ENCODE assay signal across 8 cellular contexts in the genomic region with DNA sequence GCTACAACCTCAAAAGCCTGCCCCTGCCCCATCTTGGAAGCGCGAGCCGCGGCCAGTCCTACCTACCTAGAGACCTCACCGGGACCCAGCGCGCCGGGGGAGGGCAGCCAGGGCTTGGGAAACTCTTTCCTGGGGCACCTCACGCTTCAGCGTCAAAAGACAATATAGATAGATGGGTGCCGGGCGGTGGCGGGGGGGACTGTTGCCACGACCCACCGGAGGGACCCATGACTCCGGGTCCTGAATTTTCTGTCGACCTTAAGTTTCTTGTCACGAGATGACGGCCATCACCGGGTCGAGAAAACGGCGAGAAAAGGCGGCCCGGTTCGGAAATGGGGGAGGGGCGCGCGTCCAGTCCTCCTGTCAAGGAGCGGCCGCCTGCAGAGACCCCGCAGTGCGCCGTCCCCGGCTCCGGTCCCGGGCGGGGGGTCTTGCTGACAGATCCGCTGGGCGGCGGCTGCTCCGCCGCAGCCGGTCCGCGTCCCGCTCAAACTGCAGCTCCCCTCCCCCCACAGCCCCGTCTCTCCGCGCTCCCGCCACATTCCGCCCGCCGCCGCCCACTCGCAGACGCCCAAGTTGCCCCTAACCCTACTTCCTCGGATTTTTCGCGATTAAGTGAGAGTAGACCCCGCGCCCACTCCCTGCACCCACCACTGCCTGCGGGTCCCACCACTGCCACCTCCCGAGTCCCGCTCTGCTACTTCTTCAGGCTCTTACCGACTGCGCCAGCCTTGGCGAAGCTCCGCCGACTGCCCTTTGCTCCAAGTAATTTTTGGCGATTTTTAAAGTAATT.
A peak's percentile ranks its signal among the peaks of the same experiment; 100 is the strongest.
DNase-seq lines count a peak whose midpoint lies in the region; ATAC-seq and TF ChIP-seq lines count a peak whose summit lies in the region.

No MANE protein-coding gene starts in this region.

- CTCF ChIA-PET in CD8-positive, alpha-beta T cell (lab: Charles Lee): interaction anchor here (0.6 to 8.5 kb wide), 7 partner anchors 17 to 831 kb away, joined by 3 to 112 read pairs (median 8); partner anchors contain the start of gene TRIM13

- H2AFZ ChIP-seq in Karpas-422 (ENCODE audit: low read length): no peak overlapping the region

- no peaks in the 10 kb centered on the region for H3K9me3 Mint-ChIP-seq in CD8-positive, alpha-beta T cell
- H3K9me3 Mint-ChIP-seq in memory B cell: no peaks in the 10 kb centered on the region

- peak; percentile 16 for ATAC-seq in CD8-positive, alpha-beta T cell
- peak; percentile 11 for ATAC-seq in GM21447 (IDR thresholded peaks at IDR 0.05; ENCODE audit: unreplicated experiment)
- peak; percentile 7 for ATAC-seq in memory B cell (ENCODE audit: low read depth)
- no peak for ATAC-seq in GM18861 (IDR thresholded peaks at IDR 0.05; ENCODE audit: unreplicated experiment)

- peak overlapping the region; percentile 47 for H3K27ac ChIP-seq in CD8-positive, alpha-beta T cell (ENCODE audit: low read depth, low read length)
- H3K27ac ChIP-seq in Karpas-422 (ENCODE audit: low read length) (peak overlapping the region; percentile 92), duodenal mucosa (ENCODE audit: low read depth, low read length) (peak overlapping the region; percentile 70)

- no peaks in the 10 kb centered on the region for H3K9me2 ChIP-seq in Karpas-422 (replicated peaks; ENCODE audit: insufficient read depth, low read length)

- H3K36me3 ChIP-seq in CD8-positive, alpha-beta T cell (ENCODE audit: insufficient read depth, low read length): no peaks in the 10 kb centered on the region
- H3K36me3 ChIP-seq in Karpas-422 (ENCODE audit: insufficient read depth, low read length): peaks cover 14% of the 10 kb centered on the region
- no peaks in the 10 kb centered on the region for H3K36me3 ChIP-seq in duodenal mucosa (ENCODE audit: control insufficient read depth in 1 of 2, insufficient read depth in 2 of 2, low read length in 2 of 2)

- H3K9me3 ChIP-seq in CD8-positive, alpha-beta T cell (ENCODE audit: low read length): no peaks in the 10 kb centered on the region
- H3K9me3 ChIP-seq in Karpas-422 (ENCODE audit: low read length) (no peaks in the 10 kb centered on the region), duodenal mucosa (ENCODE audit: control insufficient read depth in 1 of 2, low read length in 2 of 2) (no peaks in the 10 kb centered on the region)

- H3K27me3 Mint-ChIP-seq in CD8-positive, alpha-beta T cell (ENCODE audit: low read depth): peaks cover 18% of the 10 kb centered on the region
- H3K27me3 Mint-ChIP-seq in memory B cell: no peaks in the 10 kb centered on the region

- peaks cover 11% of the 10 kb centered on the region for H3K36me3 Mint-ChIP-seq in CD8-positive, alpha-beta T cell
- H3K36me3 Mint-ChIP-seq in memory B cell: peaks cover 4% of the 10 kb centered on the region

- peaks cover 29% of the 10 kb centered on the region for H3K4me1 ChIP-seq in CD8-positive, alpha-beta T cell (ENCODE audit: insufficient read depth, low read length)
- peaks cover 60% of the 10 kb centered on the region for H3K4me1 ChIP-seq in Karpas-422 (ENCODE audit: low read length)
- H3K4me1 ChIP-seq in duodenal mucosa (ENCODE audit: control insufficient read depth in 1 of 2, insufficient read depth in 2 of 2, low read length in 2 of 2): peaks cover 16 to 29% of the 10 kb centered on the region in 2 donors

- intact Hi-C loops in CD8-positive, alpha-beta T cell (cut with DNase I, micrococcal nuclease): loop anchor here (5.0 to 10.0 kb wide), 8 partner anchors 153 to 1373 kb away; partner anchors contain the start of genes CAB39L (in 2 of the 2), SETDB2 (in 2 of the 2), FNDC3A (in 1 of the 2) and INTS6 (in 1 of the 2)

- peak overlapping the region; percentile 97 for H3K9ac ChIP-seq in Karpas-422 (ENCODE audit: low read length)
- H3K9ac ChIP-seq in duodenal mucosa (ENCODE audit: low read depth in 1 of 2, low read length in 2 of 2): peak overlapping the region; percentile 60 to 84

- POLR2A ChIA-PET in CD8-positive, alpha-beta T cell (lab: Charles Lee): interaction anchor here (0.6 to 8.5 kb wide), 9 partner anchors 12 to 1373 kb away, joined by 3 to 164 read pairs (median 3); partner anchors contain the start of genes RNASEH2B and TRIM13

- DNase-seq in CD8-positive, alpha-beta T cell: peak; percentile 8 to 64 (median 32)
- DNase-seq in Karpas-422: peak; percentile 79
- DNase-seq in activated CD4-positive, alpha-beta T cell treated with anti-CD3 and anti-CD28 coated beads for 4 hours: peak; percentile 37 to 46
- peak in 1 of 2 donors; percentile 59 for DNase-seq in memory B cell (ENCODE audit: low spot score in 2 of 2)
- peak; percentile 28 for DNase-seq in stimulated activated CD8-positive, alpha-beta memory T cell treated with anti-CD3 and anti-CD28 coated beads, Interleukin-4, amount 100 ng/mL, for 24 hours (ENCODE audit: low read depth)

- peak overlapping the region; percentile 79 for H3K4me3 ChIP-seq in CD8-positive, alpha-beta T cell (ENCODE audit: low read depth, low read length)
- H3K4me3 ChIP-seq in Karpas-422 (ENCODE audit: low read length): peak overlapping the region; percentile 96
- peak overlapping the region; percentile 89 to 90 for H3K4me3 ChIP-seq in duodenal mucosa (ENCODE audit: low read depth in 1 of 2, low read length in 2 of 2)

- peak; percentile 20 for TF ChIP-seq CTCF in CD8-positive, alpha-beta T cell (IDR thresholded peaks at IDR 0.05)

- peaks cover 29% of the 10 kb centered on the region for H4K20me1 ChIP-seq in Karpas-422 (ENCODE audit: insufficient read depth, low read depth, low read length)

- H3K27ac Mint-ChIP-seq in CD8-positive, alpha-beta T cell: peak overlapping the region; percentile 95
- peak overlapping the region; percentile 97 for H3K27ac Mint-ChIP-seq in memory B cell

- H3K4me1 Mint-ChIP-seq in CD8-positive, alpha-beta T cell (ENCODE audit: low read depth): peaks cover 43% of the 10 kb centered on the region
- H3K4me1 Mint-ChIP-seq in memory B cell: peaks cover 14% of the 10 kb centered on the region

- H3K79me2 ChIP-seq in Karpas-422 (ENCODE audit: low read length): peaks cover 91% of the 10 kb centered on the region

- H3K27me3 ChIP-seq in CD8-positive, alpha-beta T cell (ENCODE audit: insufficient read depth, low read length): peaks cover 32% of the 10 kb centered on the region
- H3K27me3 ChIP-seq in Karpas-422 (ENCODE audit: low read length) (no peaks in the 10 kb centered on the region), duodenal mucosa (ENCODE audit: control insufficient read depth in 1 of 2, insufficient read depth in 2 of 2, low read length in 2 of 2) (no peaks in the 10 kb centered on the region)

- peak overlapping the region; percentile 95 for H3K4me3 Mint-ChIP-seq in CD8-positive, alpha-beta T cell
- peak overlapping the region; percentile 100 for H3K4me3 Mint-ChIP-seq in memory B cell

- H3K4me2 ChIP-seq in Karpas-422 (ENCODE audit: low read depth, low read length, poor library complexity, severe bottlenecking): peak overlapping the region; percentile 82
